Comparison of ENCODE assay signal across 31 cellular contexts in the genomic region with DNA sequence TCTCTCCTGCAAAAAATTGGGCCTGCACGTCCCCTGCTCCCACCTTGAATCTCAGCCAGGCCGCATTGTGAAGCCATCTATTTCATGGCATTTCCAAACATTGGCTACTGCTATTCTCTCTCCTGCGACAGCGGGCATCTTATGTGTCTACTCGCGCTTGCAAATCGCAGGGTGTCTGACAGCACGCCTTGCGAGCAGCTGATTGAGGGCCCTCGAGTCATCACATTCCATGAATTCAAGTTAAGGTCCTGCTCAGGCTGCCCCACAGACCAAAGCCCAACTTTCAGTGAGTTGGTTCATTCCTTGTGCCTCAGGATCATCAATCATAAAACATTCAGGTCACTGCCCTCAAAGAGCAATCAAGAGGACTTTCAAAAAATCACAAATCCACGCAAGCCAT. TPM values are rescaled to one million over a fixed set of nuclear protein-coding genes. Genes with fewer than 3 reads are reported as not detected.
"Had no signal": no experiment of that assay in that cellular context is flagged by ENCODE, and none has a peak within 500 bp of the region (broad histone marks: within the 10 kb centered on the region; RNA-seq: fewer than 3 reads in every experiment).

No MANE protein-coding gene starts in this region.

- ATAC-seq: activated T-helper 17 cell treated with anti-CD3 and anti-CD28 coated beads, Interleukin-2, amount 50 U/mL, for 72 hours; body of pancreas; Panc1; Right ventricle myocardium inferior; T-cell had no signal

- H3K9me3 ChIP-seq: adrenal gland, body of pancreas had no signal

- H3K27ac ChIP-seq: adrenal gland, body of pancreas, SK-N-MC, VCaP had no signal

- DNase-seq: activated CD4-positive, alpha-beta memory T cell treated with anti-CD3 and anti-CD28 coated beads, Interleukin-2, amount 10 ng/mL, durations not matched to agents 7 days and 5 days; activated CD4-positive, alpha-beta T cell treated with anti-CD3 and anti-CD28 coated beads, Interleukin-2, amount 50 U/mL, for 1 hour; activated CD4-positive, CD25-positive, alpha-beta regulatory T cell; activated gamma-delta T cell; activated naive CD4-positive, alpha-beta T cell treated with anti-CD3 and anti-CD28 coated beads for 36 hours; activated T-cell treated with anti-CD3 and anti-CD28 coated beads for 4 hours; activated T-cell treated with anti-CD3 and anti-CD28 coated beads, Interleukin-2, amount 50 U/mL, for 48 hours; adrenal gland; aorta; body of pancreas; Kasumi-1; NCI-H1105 treated with DMSO at 0.1 percent for 48 hours; NCI-H146; NCI-H187 treated with DMSO at 0.1 percent for 48 hours; NCI-H2081 treated with DMSO at 0.1 percent for 48 hours; NCI-H226; NCI-H526; NCI-H82; OCI-M1; RPMI8226; T-cell; T-helper 2 cell; T1000 had no signal

- H3K4me1 ChIP-seq: adrenal gland, body of pancreas had no signal

- H3K4me1 Mint-ChIP-seq: activated T-helper 17 cell treated with anti-CD3 and anti-CD28 coated beads, Interleukin-2, amount 50 U/mL, for 72 hours had no signal

- H3K36me3 ChIP-seq: adrenal gland had no signal

- H3K9me3 Mint-ChIP-seq: activated CD4-positive, alpha-beta memory T cell treated with anti-CD3 and anti-CD28 coated beads, Interleukin-2, amount 10 ng/mL, durations not matched to agents 7 days and 5 days; activated naive CD4-positive, alpha-beta T cell treated with anti-CD3 and anti-CD28 coated beads for 36 hours; activated T-helper 17 cell treated with anti-CD3 and anti-CD28 coated beads, Interleukin-2, amount 50 U/mL, for 72 hours; T-cell had no signal

- H3K4me3 Mint-ChIP-seq: activated CD4-positive, alpha-beta memory T cell treated with anti-CD3 and anti-CD28 coated beads, Interleukin-2, amount 10 ng/mL, durations not matched to agents 7 days and 5 days; activated naive CD4-positive, alpha-beta T cell treated with anti-CD3 and anti-CD28 coated beads for 36 hours; activated naive CD8-positive, alpha-beta T cell; activated T-helper 17 cell treated with anti-CD3 and anti-CD28 coated beads, Interleukin-2, amount 50 U/mL, for 72 hours; T-cell had no signal

- H3K4me3 ChIP-seq: adrenal gland, body of pancreas, SK-N-MC had no signal

- H3K27me3 ChIP-seq: adrenal gland, body of pancreas had no signal

- H3K27ac Mint-ChIP-seq: activated CD4-positive, alpha-beta memory T cell treated with anti-CD3 and anti-CD28 coated beads, Interleukin-2, amount 10 ng/mL, durations not matched to agents 7 days and 5 days; activated naive CD4-positive, alpha-beta T cell treated with anti-CD3 and anti-CD28 coated beads for 36 hours; activated naive CD8-positive, alpha-beta T cell; activated T-helper 17 cell treated with anti-CD3 and anti-CD28 coated beads, Interleukin-2, amount 50 U/mL, for 72 hours; T-cell had no signal

- H3K36me3 Mint-ChIP-seq: activated naive CD8-positive, alpha-beta T cell; T-cell had no signal

RNA-seq across cellular contexts. Expression of a gene that starts 15.8 kb away (rescaled TPM):
- total RNA-seq: activated CD4-positive, alpha-beta memory T cell treated with anti-CD3 and anti-CD28 coated beads, Interleukin-2, amount 10 ng/mL, durations not matched to agents 7 days and 5 days; activated CD8-positive, alpha-beta memory T cell treated with anti-CD3 and anti-CD28 coated beads for 36 hours; activated naive CD4-positive, alpha-beta T cell treated with anti-CD3 and anti-CD28 coated beads for 36 hours; body of pancreas; NCI-H460; Right ventricle myocardium inferior; T-cell had no signal
- polyA plus RNA-seq: aorta had no signal
